In genomic region chr4:54516556-54517215, GRCh38 we compare ENCODE assay signal across 17 cellular contexts.
"Had no signal": no experiment of that assay in that cellular context is flagged by ENCODE, and none has a peak within 500 bp of the region (broad histone marks: within the 10 kb centered on the region; RNA-seq: fewer than 3 reads in every experiment).

No MANE protein-coding gene starts in this region.

- ATAC-seq: activated T-cell treated with anti-CD3 and anti-CD28 coated beads, Interleukin-2, amount 50 U/mL, for 72 hours; left lung; pancreas had no signal

- H3K4me1 Mint-ChIP-seq: activated CD4-positive, alpha-beta memory T cell treated with anti-CD3 and anti-CD28 coated beads, Interleukin-2, amount 10 ng/mL, durations not matched to agents 7 days and 5 days; activated naive CD8-positive, alpha-beta T cell treated with anti-CD3 and anti-CD28 coated beads, Interleukin-2, amount 10 ng/mL, durations not matched to agents 7 days and 5 days; neural progenitor cell had no signal

- H2AFZ ChIP-seq: neural progenitor cell had no signal

- H3K27ac Mint-ChIP-seq: activated CD4-positive, alpha-beta memory T cell treated with anti-CD3 and anti-CD28 coated beads, Interleukin-2, amount 10 ng/mL, durations not matched to agents 7 days and 5 days; activated naive CD8-positive, alpha-beta T cell treated with anti-CD3 and anti-CD28 coated beads, Interleukin-2, amount 10 ng/mL, durations not matched to agents 7 days and 5 days; activated T-cell treated with anti-CD3 and anti-CD28 coated beads, Interleukin-2, amount 50 U/mL, for 72 hours; neural progenitor cell had no signal

- H3K36me3 Mint-ChIP-seq: activated naive CD8-positive, alpha-beta T cell treated with anti-CD3 and anti-CD28 coated beads, Interleukin-2, amount 10 ng/mL, durations not matched to agents 7 days and 5 days; neural progenitor cell had no signal

- H3K27me3 ChIP-seq: ascending aorta, colonic mucosa, left lung, neural progenitor cell, pancreas, stomach had no signal

- H3K4me1 ChIP-seq: ascending aorta, colonic mucosa, left lung, neural progenitor cell, pancreas had no signal

- H3K9me3 Mint-ChIP-seq: activated CD4-positive, alpha-beta memory T cell treated with anti-CD3 and anti-CD28 coated beads, Interleukin-2, amount 10 ng/mL, durations not matched to agents 7 days and 5 days; activated T-cell treated with anti-CD3 and anti-CD28 coated beads, Interleukin-2, amount 50 U/mL, for 72 hours had no signal

- H3K36me3 ChIP-seq: ascending aorta, colonic mucosa, left lung, neural progenitor cell, pancreas, stomach, thoracic aorta had no signal

- H3K9me3 ChIP-seq: ascending aorta, colonic mucosa, left lung, pancreas, stomach, thoracic aorta had no signal

- FAIRE-seq: pancreas had no signal

- H3K9ac ChIP-seq: neural progenitor cell had no signal

- H3K4me3 ChIP-seq: ascending aorta, colonic mucosa, left lung, neural progenitor cell, pancreas, stomach, thoracic aorta had no signal

- H3K4me2 ChIP-seq: neural progenitor cell had no signal

- H3K27me3 Mint-ChIP-seq: activated CD4-positive, alpha-beta memory T cell treated with anti-CD3 and anti-CD28 coated beads, Interleukin-2, amount 10 ng/mL, durations not matched to agents 7 days and 5 days; activated naive CD8-positive, alpha-beta T cell treated with anti-CD3 and anti-CD28 coated beads, Interleukin-2, amount 10 ng/mL, durations not matched to agents 7 days and 5 days had no signal

- DNase-seq: activated CD4-positive, alpha-beta memory T cell treated with anti-CD3 and anti-CD28 coated beads, Interleukin-2, amount 10 ng/mL, durations not matched to agents 7 days and 5 days; activated CD8-positive, alpha-beta memory T cell treated with anti-CD3 and anti-CD28 coated beads, Interleukin-2, amount 50 U/mL, for 4 hours; activated gamma-delta T cell treated with Interleukin-2 at 50 U/mL for 16 hours; activated naive CD8-positive, alpha-beta T cell treated with anti-CD3 and anti-CD28 coated beads, Interleukin-2, amount 10 ng/mL, durations not matched to agents 7 days and 5 days; activated T-cell treated with anti-CD3 and anti-CD28 coated beads, Interleukin-2, amount 50 U/mL, for 72 hours; colonic mucosa; effector CD4-positive, alpha-beta T cell; glutamatergic neuron; left lung; pancreas; stimulated activated CD4-positive, alpha-beta T cell treated with anti-CD3 and anti-CD28 coated beads, Interleukin-4, amount 100 ng/mL, for 4 hours; stomach; T1000 had no signal

- H3K4me3 Mint-ChIP-seq: activated CD4-positive, alpha-beta memory T cell treated with anti-CD3 and anti-CD28 coated beads, Interleukin-2, amount 10 ng/mL, durations not matched to agents 7 days and 5 days; activated naive CD8-positive, alpha-beta T cell treated with anti-CD3 and anti-CD28 coated beads, Interleukin-2, amount 10 ng/mL, durations not matched to agents 7 days and 5 days; activated T-cell treated with anti-CD3 and anti-CD28 coated beads, Interleukin-2, amount 50 U/mL, for 72 hours; neural progenitor cell had no signal

- H3K27ac ChIP-seq: ascending aorta, colonic mucosa, left lung, neural progenitor cell, pancreas, stomach, thoracic aorta, VCaP had no signal
